In the genomic region with DNA sequence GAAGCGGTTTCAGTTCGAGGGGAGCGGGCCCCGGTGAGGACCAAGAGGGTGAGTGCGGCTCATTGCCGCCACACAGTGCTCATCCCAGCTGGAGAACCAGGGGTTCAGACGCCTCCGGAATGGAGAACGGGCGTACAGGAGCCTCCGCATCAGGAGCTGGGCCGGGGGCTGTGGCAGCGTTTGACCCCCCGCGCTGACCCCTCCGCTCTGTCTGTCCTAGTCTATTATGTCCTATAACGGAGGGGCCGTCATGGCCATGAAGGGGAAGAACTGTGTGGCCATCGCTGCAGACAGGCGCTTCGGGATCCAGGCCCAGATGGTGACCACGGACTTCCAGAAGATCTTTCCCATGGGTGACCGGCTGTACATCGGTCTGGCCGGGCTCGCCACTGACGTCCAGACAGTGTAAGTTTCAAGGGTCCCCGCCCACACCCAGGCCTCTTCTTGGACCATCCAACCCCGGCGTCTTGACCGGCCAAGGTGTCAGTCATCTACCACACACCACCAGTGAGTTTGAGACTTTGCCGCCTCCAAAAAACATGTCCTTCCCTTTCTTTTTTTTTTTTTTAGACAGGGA, we compare ENCODE assay signal across 8 cellular contexts. TPM values are rescaled to one million over a fixed set of nuclear protein-coding genes. Genes with fewer than 3 reads are reported as not detected.
DNase-seq lines count a peak whose midpoint lies in the region; ATAC-seq and TF ChIP-seq lines count a peak whose summit lies in the region.

No MANE protein-coding gene starts in this region.

- peak overlapping the region; percentile 85 for H3K27ac Mint-ChIP-seq in nephron progenitor cell

- TF ChIP-seq CTCF in dorsolateral prefrontal cortex (IDR thresholded peaks at IDR 0.05 in 54 of 56, conservative IDR thresholded peaks at IDR 0.05 in 2 of 56; ENCODE audit: low read depth in 1 of 56, partially characterized antibody in 56 of 56) = peak in 1 of 56 donors; percentile 2
- no peak for TF ChIP-seq CTCF in nephron progenitor cell (IDR thresholded peaks at IDR 0.05)

- no peak for DNase-seq in Jurkat, Clone E6-1 (ENCODE audit: low read depth, low spot score)
- DNase-seq in dorsolateral prefrontal cortex (no peak), nephron progenitor cell (peak; percentile 38), NCI-H526 (lab: John Stamatoyannopoulos, UW) (no peak), NCI-H2107 treated with DMSO at 0.1 percent for 48 hours (lab: John Stamatoyannopoulos, UW; ENCODE audit: unreplicated experiment) (no peak)
- no peak for DNase-seq in stimulated activated CD4-positive, alpha-beta T cell treated with anti-CD3 and anti-CD28 coated beads, Interleukin-4, amount 100 ng/mL, for 1 hour

- no peaks in the 10 kb centered on the region for H3K27me3 ChIP-seq in dorsolateral prefrontal cortex

- peak overlapping the region; percentile 98 for H3K4me3 Mint-ChIP-seq in nephron progenitor cell

- H3K9me3 Mint-ChIP-seq in nephron progenitor cell = no peaks in the 10 kb centered on the region

- peaks cover 38% of the 10 kb centered on the region for H3K4me1 Mint-ChIP-seq in nephron progenitor cell

- peaks cover 19% of the 10 kb centered on the region for H3K36me3 Mint-ChIP-seq in nephron progenitor cell (ENCODE audit: low read depth)

- H3K27ac ChIP-seq in dorsolateral prefrontal cortex = peak overlapping the region in 56 of 59 donors; percentile 20 to 95 (median 84)

- ATAC-seq in GM19351 (IDR thresholded peaks at IDR 0.05; ENCODE audit: unreplicated experiment) = peak; percentile 4
- ATAC-seq in GM18858 (IDR thresholded peaks at IDR 0.05; ENCODE audit: unreplicated experiment) = no peak

- intact Hi-C loops in dorsolateral prefrontal cortex (cut with DNase I) = loop anchor here (2.0 to 10.0 kb wide), 3 partner anchors 46 to 399 kb away; partner anchors contain the start of genes PIP4K2B (in 2 of the 2), PLXDC1 (in 1 of the 2) and RPL23 (in 1 of the 2)

- peak overlapping the region; percentile 69 for H3K4me3 ChIP-seq in Jurkat, Clone E6-1 (ENCODE audit: low read length)
- H3K4me3 ChIP-seq in dorsolateral prefrontal cortex = peak overlapping the region; percentile 74 to 100 (median 96)

- no peaks in the 10 kb centered on the region for H3K27me3 Mint-ChIP-seq in nephron progenitor cell (ENCODE audit: low read depth, poor library complexity)

RNA-seq across cellular contexts. Expression of gene PSMB3, which starts 0.5 kb away (rescaled TPM):
- polyA plus RNA-seq in Jurkat, Clone E6-1 (2012; ENCODE audit: insufficient read depth, insufficient read length) = 537 TPM
- total RNA-seq in dorsolateral prefrontal cortex = 100 to 1,000 TPM in 80 of 120 experiments, 10 to 100 TPM in 40; 55.5 to 145 (median 107) TPM

RNA-seq across cellular contexts. Expression of gene PCGF2, which starts 4.9 kb away (rescaled TPM):
- 29.7 TPM for polyA plus RNA-seq in Jurkat, Clone E6-1 (2012; ENCODE audit: insufficient read depth, insufficient read length)
- 10 to 100 TPM; 13.0 to 46.2 (median 27.2) TPM for total RNA-seq in dorsolateral prefrontal cortex

RNA-seq across cellular contexts. Expression of gene CISD3, which starts 22.9 kb away (rescaled TPM):
- 93.8 TPM for polyA plus RNA-seq in Jurkat, Clone E6-1 (2012; ENCODE audit: insufficient read depth, insufficient read length)
- total RNA-seq in dorsolateral prefrontal cortex = 10 to 100 TPM; 15.5 to 38.5 (median 25.9) TPM

RNA-seq across cellular contexts. Expression of gene PIP4K2B, which starts 46.3 kb away (rescaled TPM):
- polyA plus RNA-seq in Jurkat, Clone E6-1 (2012; ENCODE audit: insufficient read depth, insufficient read length) = 42.4 TPM
- total RNA-seq in dorsolateral prefrontal cortex = 100 to 1,000 TPM; 106 to 220 (median 167) TPM

RNA-seq across cellular contexts. Expression of gene MLLT6, which starts 47.9 kb away (rescaled TPM):
- polyA plus RNA-seq in Jurkat, Clone E6-1 (2012; ENCODE audit: insufficient read depth, insufficient read length) = 79.5 TPM
- 100 to 1,000 TPM; 118 to 242 (median 168) TPM for total RNA-seq in dorsolateral prefrontal cortex
